In the genomic region with DNA sequence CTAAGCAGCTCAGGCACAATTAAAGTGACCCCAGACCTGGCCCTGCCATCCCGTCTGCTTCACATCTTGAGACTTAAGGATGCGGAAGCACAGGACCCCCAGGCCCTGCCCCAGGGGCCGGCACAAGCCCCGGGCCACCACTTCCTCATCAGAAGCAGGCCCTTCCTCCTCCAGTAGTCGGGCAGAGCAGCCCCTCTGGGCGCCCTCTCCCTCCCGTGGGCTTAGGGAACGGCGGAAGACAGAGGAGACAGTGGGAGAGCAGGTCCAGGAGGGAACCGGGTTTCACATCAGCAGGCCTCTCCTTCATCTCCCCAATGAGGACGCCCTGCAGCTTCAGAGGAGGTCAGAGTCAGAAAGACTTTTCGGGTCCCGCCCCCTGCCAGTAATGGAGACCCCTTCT, we compare ENCODE assay signal across 24 cellular contexts.
"Had no signal": no experiment of that assay in that cellular context is flagged by ENCODE, and none has a peak within 500 bp of the region (broad histone marks: within the 10 kb centered on the region; RNA-seq: fewer than 3 reads in every experiment).

No MANE protein-coding gene starts in this region.

- H3K27me3 ChIP-seq: neural progenitor cell, ovary, right atrium auricular region, sigmoid colon, spleen, suprapubic skin, tibial artery, upper lobe of right lung had no signal

- H3K4me3 ChIP-seq: lung, neural progenitor cell, ovary, right atrium auricular region, sigmoid colon, spleen, suprapubic skin, thoracic aorta, tibial artery, upper lobe of right lung had no signal

- DNase-seq: head of caudate nucleus; hippocampal formation; kidney glomerular epithelial cell; left cardiac atrium; mesendoderm; naive thymus-derived CD8-positive, alpha-beta T cell; ovary; sigmoid colon; small intestine; spleen; stimulated activated CD4-positive, alpha-beta T cell treated with anti-CD3 and anti-CD28 coated beads, Interleukin-4, amount 100 ng/mL, for 24 hours; stimulated activated naive CD4-positive, alpha-beta T cell; tibial artery; trophoblast cell; upper lobe of right lung had no signal

- H3K27me3 Mint-ChIP-seq: naive thymus-derived CD8-positive, alpha-beta T cell; progenitor cell of endocrine pancreas; stimulated activated naive CD8-positive, alpha-beta T cell treated with anti-CD3 and anti-CD28 coated beads, Interleukin-15, Interleukin-2, amounts not matched to agents 100 ng/mL and 50 ng/mL, for 24 hours had no signal

- H3K4me3 Mint-ChIP-seq: naive thymus-derived CD8-positive, alpha-beta T cell; nephron; neural progenitor cell; stimulated activated effector memory CD8-positive, alpha-beta T cell treated with anti-CD3 and anti-CD28 coated beads, Interleukin-12 subunit alpha, Interleukin-12 subunit beta, amount 100 ng/mL, for 72 hours; stimulated activated naive CD8-positive, alpha-beta T cell treated with anti-CD3 and anti-CD28 coated beads, Interleukin-15, Interleukin-2, amounts not matched to agents 100 ng/mL and 50 ng/mL, for 24 hours had no signal

- H3K4me1 Mint-ChIP-seq: naive thymus-derived CD8-positive, alpha-beta T cell; stimulated activated effector memory CD8-positive, alpha-beta T cell treated with anti-CD3 and anti-CD28 coated beads, Interleukin-12 subunit alpha, Interleukin-12 subunit beta, amount 100 ng/mL, for 72 hours had no signal

- H3K27ac ChIP-seq: neural progenitor cell, ovary, right atrium auricular region, suprapubic skin, thoracic aorta, tibial artery, upper lobe of right lung had no signal

- H3K9me3 ChIP-seq: ovary, right atrium auricular region, sigmoid colon, spleen, suprapubic skin, thoracic aorta, tibial artery, upper lobe of right lung had no signal

- H3K27ac Mint-ChIP-seq: naive thymus-derived CD8-positive, alpha-beta T cell; nephron; neural progenitor cell; progenitor cell of endocrine pancreas; stimulated activated naive CD8-positive, alpha-beta T cell treated with anti-CD3 and anti-CD28 coated beads, Interleukin-15, Interleukin-2, amounts not matched to agents 100 ng/mL and 50 ng/mL, for 24 hours had no signal

- H3K9me3 Mint-ChIP-seq: naive thymus-derived CD8-positive, alpha-beta T cell; nephron; neural progenitor cell; stimulated activated effector memory CD8-positive, alpha-beta T cell treated with anti-CD3 and anti-CD28 coated beads, Interleukin-12 subunit alpha, Interleukin-12 subunit beta, amount 100 ng/mL, for 72 hours; stimulated activated naive CD8-positive, alpha-beta T cell treated with anti-CD3 and anti-CD28 coated beads, Interleukin-15, Interleukin-2, amounts not matched to agents 100 ng/mL and 50 ng/mL, for 24 hours had no signal

- ATAC-seq: left cardiac atrium; naive thymus-derived CD8-positive, alpha-beta T cell; stimulated activated effector memory CD8-positive, alpha-beta T cell treated with anti-CD3 and anti-CD28 coated beads, Interleukin-12 subunit alpha, Interleukin-12 subunit beta, amount 100 ng/mL, for 72 hours; upper lobe of right lung had no signal

- H3K36me3 ChIP-seq: neural progenitor cell, ovary had no signal

- H3K4me1 ChIP-seq: neural progenitor cell, right atrium auricular region, suprapubic skin, tibial artery, upper lobe of right lung had no signal
